In the genomic region with DNA sequence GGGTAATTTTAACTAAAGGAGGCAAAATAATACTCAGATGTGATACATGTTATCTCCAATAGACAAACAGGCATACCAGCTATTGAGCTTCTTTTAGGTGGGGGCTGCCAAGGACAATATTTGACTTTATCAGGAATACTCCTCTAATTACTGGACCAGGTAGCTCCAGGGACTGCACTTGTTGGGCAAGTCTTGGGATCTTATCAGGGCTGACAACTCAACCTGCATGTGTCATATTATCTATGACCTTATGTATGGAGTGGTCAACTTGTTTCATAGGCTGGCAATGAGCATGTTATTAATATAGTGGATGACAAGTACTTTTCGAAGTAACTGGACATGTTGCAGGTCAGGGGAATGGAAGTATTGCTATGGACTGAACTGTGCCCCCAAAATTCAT, we compare ENCODE assay signal across 3 cellular contexts.
"Had no signal": no experiment of that assay in that cellular context is flagged by ENCODE, and none has a peak within 500 bp of the region (broad histone marks: within the 10 kb centered on the region; RNA-seq: fewer than 3 reads in every experiment).

No MANE protein-coding gene starts in this region.

- DNase-seq: GDM1, GF-D8 had no signal

- H3K4me3 ChIP-seq: GM12878 had no signal
